In the genomic region with DNA sequence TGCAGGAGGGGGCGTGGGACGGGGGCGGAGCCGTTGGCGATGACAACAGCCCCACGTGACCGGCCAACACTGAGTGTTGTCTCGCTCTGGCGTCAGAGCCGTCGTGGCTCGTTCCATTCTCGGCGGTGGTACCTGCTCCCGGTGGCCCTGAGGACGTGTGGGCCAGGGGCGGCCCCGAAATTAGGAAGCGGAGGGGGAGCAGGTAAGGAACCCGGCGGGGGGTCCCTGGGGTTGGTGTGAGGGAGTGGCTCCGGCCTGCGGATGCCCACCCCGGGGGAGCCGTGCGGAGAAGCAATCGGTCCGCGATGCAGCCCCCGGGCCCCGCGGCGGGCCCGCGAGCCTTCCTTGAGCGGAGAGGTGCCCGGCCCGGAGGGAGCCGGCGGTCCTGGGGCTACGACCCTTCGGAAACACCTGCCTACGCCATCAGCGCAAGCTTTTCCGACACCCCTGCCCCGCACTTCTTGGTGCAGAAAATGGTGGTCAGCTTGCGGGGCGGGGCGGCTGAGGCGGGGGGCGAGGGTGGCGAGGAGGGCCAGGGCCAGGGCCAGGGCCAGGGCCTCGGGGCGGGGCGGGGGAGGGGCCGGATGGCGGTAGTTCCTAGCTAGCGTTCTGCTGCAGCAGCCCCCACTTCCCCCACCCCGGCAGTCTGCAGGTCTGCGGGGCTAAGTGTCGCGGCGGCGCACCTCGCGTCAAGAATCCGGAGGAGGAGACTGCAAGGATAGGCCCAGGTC, we compare ENCODE assay signal across 8 cellular contexts. TPM values are rescaled to one million over a fixed set of nuclear protein-coding genes. Genes with fewer than 3 reads are reported as not detected.
DNase-seq lines count a peak whose midpoint lies in the region; ATAC-seq, FAIRE-seq and TF ChIP-seq lines count a peak whose summit lies in the region.

A gene with protein sequence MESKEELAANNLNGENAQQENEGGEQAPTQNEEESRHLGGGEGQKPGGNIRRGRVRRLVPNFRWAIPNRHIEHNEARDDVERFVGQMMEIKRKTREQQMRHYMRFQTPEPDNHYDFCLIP (plus strand): TSS at position 72 of the 731 bp plus-strand sequence. CDS start 1,046 bp downstream, outside the sequence.

- H3K4me3 ChIP-seq in A549 (peak within 1 kb of the TSS; percentile 54), mononuclear cell (ENCODE audit: low read length) (peak within 1 kb of the TSS; percentile 62)

- no peak for TF ChIP-seq EP300 in A549 (IDR thresholded peaks at IDR 0.05)

- no peak for TF ChIP-seq POLR2A in A549 (IDR thresholded peaks at IDR 0.05; ENCODE audit: low read length)

- FAIRE-seq in A549 (lab: Jason Lieb, UNC), result no peak

- TF ChIP-seq CTCF in A549 (IDR thresholded peaks at IDR 0.05), result no peak

- no peaks in the 10 kb centered on the region for H3K9me3 ChIP-seq in A549
- H3K9me3 ChIP-seq in mononuclear cell (ENCODE audit: low read depth, low read length), result no peaks in the 10 kb centered on the region

- H3K4me1 ChIP-seq in A549 (no peaks in the 10 kb centered on the region), mononuclear cell (ENCODE audit: insufficient read depth, low read length) (peaks cover 5% of the 10 kb centered on the region)

- no peak for TF ChIP-seq RAD21 in A549 (conservative IDR thresholded peaks at IDR 0.05 in 1 of 2, IDR thresholded peaks at IDR 0.05 in 1 of 2)

- peak within 1 kb of the TSS; percentile 41 to 79; a peak in 5 of 6 replicates for H3K27ac ChIP-seq in A549

- DNase-seq in A549 (ENCODE audit: low read depth in 1 of 2, low spot score in 1 of 2) (peak; percentile 44 to 55), NCI-H510A treated with DMSO at 0.1 percent for 48 hours (lab: John Stamatoyannopoulos, UW) (peak; percentile 57), activated T-cell treated with anti-CD3 and anti-CD28 coated beads for 1 hour (ENCODE audit: low read depth) (peak; percentile 65), epidermal melanocyte (ENCODE audit: insufficient read length, low spot score) (peak; percentile 61)
- DNase-seq in stimulated activated CD8-positive, alpha-beta memory T cell treated with anti-CD3 and anti-CD28 coated beads, Interleukin-15, amount 100 ng/mL, for 48 hours (ENCODE audit: low read depth in 2 of 2), result peak; percentile 69 to 72

- POLR2A ChIA-PET in A549 (lab: Yijun Ruan, JAX), result interaction anchor here (1.0 kb wide), 1 partner anchor 189 kb away, joined by 3 read pairs; no protein-coding TSS in a partner anchor

- no peaks in the 10 kb centered on the region for H3K27me3 ChIP-seq in mononuclear cell (ENCODE audit: insufficient read depth, low read length)

- CTCF ChIA-PET in A549 (lab: Yijun Ruan, JAX), result no interaction called here

- ATAC-seq in A549 (peak; percentile 85 to 96), GM18861 (IDR thresholded peaks at IDR 0.05; ENCODE audit: unreplicated experiment) (peak; percentile 90), HG03064 (IDR thresholded peaks at IDR 0.05; ENCODE audit: low read depth, unreplicated experiment) (peak; percentile 85)

- 5% methylated on average over 23 of the region's 67 CpGs for WGBS in A549 (ENCODE audit: missing lambda C conversion rate)

- H3K4me2 ChIP-seq in A549, result peak within 1 kb of the TSS; percentile 77

TF ChIP-seq in A549, 52 proteins besides CTCF, POLR2A, EP300 and RAD21:
- TF ChIP-seq CBX8 (IDR thresholded peaks at IDR 0.05) (no peak), POLR2AphosphoS2 (conservative IDR thresholded peaks at IDR 0.05; ENCODE audit: low read length) (no peak), RARB (CRISPR knock-in tag; IDR thresholded peaks at IDR 0.05) (no peak), EHMT2 (IDR thresholded peaks at IDR 0.05; ENCODE audit: low read depth) (no peak), HOXB13 (CRISPR knock-in tag; IDR thresholded peaks at IDR 0.05; ENCODE audit: low read depth) (no peak), TFCP2L1 (CRISPR knock-in tag; IDR thresholded peaks at IDR 0.05) (no peak), NPAS2 (CRISPR knock-in tag; IDR thresholded peaks at IDR 0.05; ENCODE audit: borderline replicate concordance) (no peak), FOXS1 (CRISPR knock-in tag; IDR thresholded peaks at IDR 0.05) (no peak), PHF8 (IDR thresholded peaks at IDR 0.05; ENCODE audit: borderline replicate concordance, low read depth) (peak; percentile 36; the same call in 1 of the 2 replicates), CBX2 (IDR thresholded peaks at IDR 0.05; ENCODE audit: borderline replicate concordance, low read depth) (no peak), KDM5A (IDR thresholded peaks at IDR 0.05) (no peak), HEYL (CRISPR knock-in tag; IDR thresholded peaks at IDR 0.05) (no peak), SMC3 (IDR thresholded peaks at IDR 0.05) (no peak), CHD2 (IDR thresholded peaks at IDR 0.05; ENCODE audit: low read length, partially characterized antibody) (no peak), ESRRA (IDR thresholded peaks at IDR 0.05; ENCODE audit: borderline replicate concordance, low read length) (no peak), RFX5 (IDR thresholded peaks at IDR 0.05) (no peak)
- TF ChIP-seq, protein P1, sequence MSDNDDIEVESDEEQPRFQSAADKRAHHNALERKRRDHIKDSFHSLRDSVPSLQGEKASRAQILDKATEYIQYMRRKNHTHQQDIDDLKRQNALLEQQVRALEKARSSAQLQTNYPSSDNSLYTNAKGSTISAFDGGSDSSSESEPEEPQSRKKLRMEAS (IDR thresholded peaks at IDR 0.05), result 0 out of 2 replicates have a peak, but pooled peaks have one; percentile 25
- TF ChIP-seq, protein P2, sequence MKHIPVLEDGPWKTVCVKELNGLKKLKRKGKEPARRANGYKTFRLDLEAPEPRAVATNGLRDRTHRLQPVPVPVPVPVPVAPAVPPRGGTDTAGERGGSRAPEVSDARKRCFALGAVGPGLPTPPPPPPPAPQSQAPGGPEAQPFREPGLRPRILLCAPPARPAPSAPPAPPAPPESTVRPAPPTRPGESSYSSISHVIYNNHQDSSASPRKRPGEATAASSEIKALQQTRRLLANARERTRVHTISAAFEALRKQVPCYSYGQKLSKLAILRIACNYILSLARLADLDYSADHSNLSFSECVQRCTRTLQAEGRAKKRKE (CRISPR knock-in tag; IDR thresholded peaks at IDR 0.05; ENCODE audit: low read depth), result no peak
- TF ChIP-seq, protein P3, sequence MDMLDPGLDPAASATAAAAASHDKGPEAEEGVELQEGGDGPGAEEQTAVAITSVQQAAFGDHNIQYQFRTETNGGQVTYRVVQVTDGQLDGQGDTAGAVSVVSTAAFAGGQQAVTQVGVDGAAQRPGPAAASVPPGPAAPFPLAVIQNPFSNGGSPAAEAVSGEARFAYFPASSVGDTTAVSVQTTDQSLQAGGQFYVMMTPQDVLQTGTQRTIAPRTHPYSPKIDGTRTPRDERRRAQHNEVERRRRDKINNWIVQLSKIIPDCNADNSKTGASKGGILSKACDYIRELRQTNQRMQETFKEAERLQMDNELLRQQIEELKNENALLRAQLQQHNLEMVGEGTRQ (IDR thresholded peaks at IDR 0.05), result peak; percentile 86
- TF ChIP-seq, protein P4, sequence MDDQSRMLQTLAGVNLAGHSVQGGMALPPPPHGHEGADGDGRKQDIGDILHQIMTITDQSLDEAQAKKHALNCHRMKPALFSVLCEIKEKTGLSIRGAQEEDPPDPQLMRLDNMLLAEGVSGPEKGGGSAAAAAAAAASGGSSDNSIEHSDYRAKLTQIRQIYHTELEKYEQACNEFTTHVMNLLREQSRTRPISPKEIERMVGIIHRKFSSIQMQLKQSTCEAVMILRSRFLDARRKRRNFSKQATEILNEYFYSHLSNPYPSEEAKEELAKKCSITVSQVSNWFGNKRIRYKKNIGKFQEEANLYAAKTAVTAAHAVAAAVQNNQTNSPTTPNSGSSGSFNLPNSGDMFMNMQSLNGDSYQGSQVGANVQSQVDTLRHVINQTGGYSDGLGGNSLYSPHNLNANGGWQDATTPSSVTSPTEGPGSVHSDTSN (IDR thresholded peaks at IDR 0.05), result no peak

RNA-seq across cellular contexts. Expression of the gene that starts here (rescaled TPM):
- polyA plus RNA-seq in A549 (2011; rRNA removed), result 1.7 and 2.4 TPM in 2 replicates
- polyA plus RNA-seq in A549 (2012; cell fraction: cytosol; rRNA removed), result 0.40 and 0.56 TPM in 2 replicates
- 0.12 and 0.13 TPM in 2 replicates for polyA plus RNA-seq in A549 (2012; cell fraction: nucleus; rRNA removed)
- 0.51 to 0.85 TPM (median 0.75 TPM) in 3 replicates for polyA plus RNA-seq in A549 (2017; fragmentation: RNase III; extraction: RNeasy Plus Mini Kit Qiagen cat#74134 plus additional on column Dnase treatment)
- polyA minus RNA-seq in A549 (2011; rRNA and poly(A)+ RNA removed), result not detected in 2 replicates
- total RNA-seq in mononuclear cell, result 38.4 TPM

Comparison
In these comparisons a context has a peak if more than half of its experiments do, and no peak if none do; other contexts are left out.
1. Peak in every context shown above with its lines: DNase-seq, ATAC-seq, H3K4me3 ChIP-seq and H3K27ac ChIP-seq.